In genomic region chr11:44934110-44934509, GRCh38 we compare ENCODE assay signal across 1 cellular context.
TF ChIP-seq lines count a peak whose summit lies in the region.

No MANE protein-coding gene starts in this region.

TF ChIP-seq in H1, 55 proteins besides CTCF, POLR2A, EP300 and RAD21:
- TF ChIP-seq SRF (IDR thresholded peaks at IDR 0.05; ENCODE audit: low read depth, low read length): no peak
- TF ChIP-seq POLR2AphosphoS5 (IDR thresholded peaks at IDR 0.05; ENCODE audit: low read depth, low read length): peak; percentile 32; the same call in 1 of the 2 replicates
- no peak for TF ChIP-seq TBP (IDR thresholded peaks at IDR 0.05; ENCODE audit: low read depth, low read length)
